In the genomic region with DNA sequence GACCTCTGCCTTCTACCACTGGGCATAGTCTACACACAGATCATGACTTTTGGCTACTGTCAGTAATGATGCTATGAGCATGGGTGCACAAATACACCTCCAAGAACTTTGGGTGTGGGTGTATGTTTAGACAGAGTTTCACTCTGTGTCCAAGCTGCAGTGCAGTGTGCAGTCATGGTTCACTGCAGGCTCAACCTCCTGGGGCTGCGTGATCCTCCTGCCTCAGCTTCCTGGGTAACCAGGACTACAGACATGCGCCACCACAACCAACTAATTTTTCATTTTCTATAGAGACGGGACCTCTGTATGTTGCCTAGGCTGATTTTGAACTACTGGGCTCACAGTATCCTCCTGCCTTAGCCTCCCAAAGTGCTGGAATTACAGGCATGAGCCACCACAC, we compare ENCODE assay signal across 17 cellular contexts.
DNase-seq lines count a peak whose midpoint lies in the region; ATAC-seq and TF ChIP-seq lines count a peak whose summit lies in the region.
"Had no signal": no experiment of that assay in that cellular context is flagged by ENCODE, and none has a peak within 500 bp of the region (broad histone marks: within the 10 kb centered on the region; RNA-seq: fewer than 3 reads in every experiment).

No MANE protein-coding gene starts in this region.

- DNase-seq in T-helper 2 cell treated with Interferon-gamma antibody and Interleukin-4, amounts not matched to agents 5 μg/mL and 100 μg/mL, for 36 hours (ENCODE audit: low spot score), result no peak
- DNase-seq in adrenal gland, result no peak
- no peak for DNase-seq in activated CD4-positive, alpha-beta T cell treated with anti-CD3 and anti-CD28 coated beads for 1 hour
- no peak for DNase-seq in NCI-H2227 (lab: John Stamatoyannopoulos, UW; ENCODE audit: unreplicated experiment)
- no peak for DNase-seq in coronary artery (ENCODE audit: low spot score)
- DNase-seq: esophagus squamous epithelium; islet precursor cell; NCI-H2171 treated with DMSO at 0.1 percent for 48 hours; stimulated activated CD8-positive, alpha-beta memory T cell treated with anti-CD3 and anti-CD28 coated beads, Interleukin-4, amount 100 ng/mL, for 48 hours had no signal

- H3K27ac Mint-ChIP-seq in T-helper 2 cell treated with Interferon-gamma antibody and Interleukin-4, amounts not matched to agents 5 μg/mL and 100 μg/mL, for 36 hours, result peak overlapping the region; percentile 50
- H3K27ac Mint-ChIP-seq: activated T-helper 17 cell treated with anti-CD3 and anti-CD28 coated beads, Interleukin-2, amount 50 U/mL, for 72 hours; IgD-negative memory B cell; nephron had no signal

- no peaks in the 10 kb centered on the region for H3K9me3 ChIP-seq in adrenal gland (replicated peaks in 1 of 3)
- H3K9me3 ChIP-seq: esophagus squamous epithelium had no signal

- peak; percentile 99 for ATAC-seq in GM18858 (IDR thresholded peaks at IDR 0.05; ENCODE audit: unreplicated experiment)
- ATAC-seq in GM21423 (IDR thresholded peaks at IDR 0.05; ENCODE audit: unreplicated experiment), result peak; percentile 97
- peak; percentile 99 for ATAC-seq in HG03039 (IDR thresholded peaks at IDR 0.05; ENCODE audit: unreplicated experiment)
- ATAC-seq: activated T-helper 17 cell treated with anti-CD3 and anti-CD28 coated beads, Interleukin-2, amount 50 U/mL, for 72 hours had no signal

- H3K36me3 Mint-ChIP-seq in T-helper 2 cell treated with Interferon-gamma antibody and Interleukin-4, amounts not matched to agents 5 μg/mL and 100 μg/mL, for 36 hours (ENCODE audit: low read depth), result no peaks in the 10 kb centered on the region
- H3K36me3 Mint-ChIP-seq: IgD-negative memory B cell had no signal

- H3K27ac ChIP-seq in adrenal gland, result no peak overlapping the region
- no peak overlapping the region for H3K27ac ChIP-seq in coronary artery
- H3K27ac ChIP-seq: esophagus squamous epithelium, RWPE1, VCaP had no signal

- H3K4me1 Mint-ChIP-seq in T-helper 2 cell treated with Interferon-gamma antibody and Interleukin-4, amounts not matched to agents 5 μg/mL and 100 μg/mL, for 36 hours (ENCODE audit: low read depth), result peaks cover 18% of the 10 kb centered on the region
- H3K4me1 Mint-ChIP-seq: activated T-helper 17 cell treated with anti-CD3 and anti-CD28 coated beads, Interleukin-2, amount 50 U/mL, for 72 hours; nephron had no signal

- TF ChIP-seq CTCF in adrenal gland (IDR thresholded peaks at IDR 0.05) (no peak), coronary artery (IDR thresholded peaks at IDR 0.05) (no peak)

- no peaks in the 10 kb centered on the region for H3K36me3 ChIP-seq in adrenal gland (replicated peaks in 1 of 2)
- H3K36me3 ChIP-seq: esophagus squamous epithelium had no signal

- peaks cover 0 to 3% of the 10 kb centered on the region in 2 donors for H3K4me1 ChIP-seq in adrenal gland (replicated peaks in 1 of 2)
- H3K4me1 ChIP-seq: esophagus squamous epithelium had no signal

- TF ChIP-seq POLR2A in adrenal gland (IDR thresholded peaks at IDR 0.05), result no peak

- H3K4me3 Mint-ChIP-seq in T-helper 2 cell treated with Interferon-gamma antibody and Interleukin-4, amounts not matched to agents 5 μg/mL and 100 μg/mL, for 36 hours, result no peak overlapping the region
- H3K4me3 Mint-ChIP-seq: activated T-helper 17 cell treated with anti-CD3 and anti-CD28 coated beads, Interleukin-2, amount 50 U/mL, for 72 hours; IgD-negative memory B cell; nephron had no signal

- H3K4me3 ChIP-seq in adrenal gland (no peak overlapping the region), coronary artery (no peak overlapping the region)
- H3K4me3 ChIP-seq: esophagus squamous epithelium had no signal

- intact Hi-C loops in adrenal gland (cut with DNase I), result no loop called here

- H3K27me3 ChIP-seq in adrenal gland, result no peaks in the 10 kb centered on the region
- H3K27me3 ChIP-seq: esophagus squamous epithelium had no signal

- 95 to 100% (median 100%) methylated on average over 2 to 3 of the region's 3 CpGs for WGBS in adrenal gland, 4 donors

- peaks cover 7% of the 10 kb centered on the region for H3K9me3 Mint-ChIP-seq in T-helper 2 cell treated with Interferon-gamma antibody and Interleukin-4, amounts not matched to agents 5 μg/mL and 100 μg/mL, for 36 hours
- H3K9me3 Mint-ChIP-seq: activated T-helper 17 cell treated with anti-CD3 and anti-CD28 coated beads, Interleukin-2, amount 50 U/mL, for 72 hours; IgD-negative memory B cell; nephron had no signal

- H3K27me3 Mint-ChIP-seq in T-helper 2 cell treated with Interferon-gamma antibody and Interleukin-4, amounts not matched to agents 5 μg/mL and 100 μg/mL, for 36 hours (ENCODE audit: low read depth), result no peaks in the 10 kb centered on the region
- H3K27me3 Mint-ChIP-seq: IgD-negative memory B cell had no signal
